ENCODE assay signal across 11 cellular contexts in genomic region chr15:72341361-72341760, GRCh38. TPM values are rescaled to one million over a fixed set of nuclear protein-coding genes. Genes with fewer than 3 reads are reported as not detected.
A peak's percentile ranks its signal among the peaks of the same experiment; 100 is the strongest.
DNase-seq lines count a peak whose midpoint lies in the region; ATAC-seq and TF ChIP-seq lines count a peak whose summit lies in the region.
"Had no signal": no experiment of that assay in that cellular context is flagged by ENCODE, and none has a peak within 500 bp of the region (broad histone marks: within the 10 kb centered on the region; RNA-seq: fewer than 3 reads in every experiment).

No MANE protein-coding gene starts in this region.

- no peak overlapping the region for H3K18ac ChIP-seq in trophoblast cell (ENCODE audit: low read length)

- H3K36me3 Mint-ChIP-seq in chondrocyte (ENCODE audit: low read depth) (peaks cover 17% of the 10 kb centered on the region), natural killer cell (no peaks in the 10 kb centered on the region)

- peaks cover 0 to 6% of the 10 kb centered on the region in 2 experiments for H3K4me1 ChIP-seq in trophoblast cell (ENCODE audit: control insufficient read depth in 1 of 2, insufficient read depth in 2 of 2, low read length in 2 of 2)

- peaks cover 23% of the 10 kb centered on the region for H3K4me1 Mint-ChIP-seq in chondrocyte (ENCODE audit: low read depth)
- no peaks in the 10 kb centered on the region for H3K4me1 Mint-ChIP-seq in natural killer cell

- no peaks in the 10 kb centered on the region for H3K79me1 ChIP-seq in trophoblast cell (ENCODE audit: low read length)

- no peak overlapping the region for H3K27ac ChIP-seq in trophoblast cell (ENCODE audit: low read depth, low read length)

- DNase-seq in NCI-H2171 treated with DMSO at 0.1 percent for 48 hours (lab: John Stamatoyannopoulos, UW) (peak; percentile 24), NCI-H2171 (lab: John Stamatoyannopoulos, UW) (no peak), NCI-H510A (lab: John Stamatoyannopoulos, UW) (peak; percentile 21), chondrocyte (ENCODE audit: low spot score) (no peak), trophoblast cell (no peak), epidermal melanocyte (ENCODE audit: insufficient read length, low spot score) (no peak), natural killer cell (no peak)
- DNase-seq: NCI-H345, T-helper 1 cell had no signal

- no peak overlapping the region for H2BK120ac ChIP-seq in trophoblast cell (ENCODE audit: insufficient read depth, low read length, poor library complexity)

- H4K12ac ChIP-seq in trophoblast cell (ENCODE audit: low read depth, low read length): no peak overlapping the region

- H3K9me3 Mint-ChIP-seq in chondrocyte (ENCODE audit: low read depth) (no peaks in the 10 kb centered on the region), natural killer cell (no peaks in the 10 kb centered on the region)

- no peak overlapping the region for H4K91ac ChIP-seq in trophoblast cell (ENCODE audit: low read depth, low read length)

- no peak overlapping the region for H2AFZ ChIP-seq in trophoblast cell (ENCODE audit: insufficient read depth, low read length, poor library complexity)

- H3K14ac ChIP-seq in trophoblast cell (ENCODE audit: low read length): no peak overlapping the region

- intact Hi-C loops in natural killer cell (cut with micrococcal nuclease): no loop called here

- ATAC-seq in GM19351 (IDR thresholded peaks at IDR 0.05; ENCODE audit: unreplicated experiment) (no peak), natural killer cell (no peak)

- no peaks in the 10 kb centered on the region for H3K79me2 ChIP-seq in trophoblast cell (ENCODE audit: control insufficient read depth, insufficient read depth, low read length, poor library complexity)

- no peaks in the 10 kb centered on the region for H3K27me3 Mint-ChIP-seq in chondrocyte (ENCODE audit: low read depth)
- H3K27me3 Mint-ChIP-seq in natural killer cell (ENCODE audit: low read depth in 2 of 2): no peaks in the 10 kb centered on the region

- H2BK5ac ChIP-seq in trophoblast cell (ENCODE audit: low read depth, low read length, poor library complexity): no peak overlapping the region

- H3K9me3 ChIP-seq in trophoblast cell (ENCODE audit: insufficient read depth, low read depth, low read length): peaks cover 2% of the 10 kb centered on the region

- H2BK12ac ChIP-seq in trophoblast cell (ENCODE audit: low read length): no peak overlapping the region

- H4K8ac ChIP-seq in trophoblast cell (ENCODE audit: low read depth, low read length): no peak overlapping the region

- H3K9ac ChIP-seq in trophoblast cell (ENCODE audit: low read length): no peak overlapping the region

- no peak overlapping the region for H3K4me2 ChIP-seq in trophoblast cell (ENCODE audit: low read length)

- no peak overlapping the region for H3K4me3 ChIP-seq in trophoblast cell (ENCODE audit: low read depth, low read length)

- no peak overlapping the region for H3K4ac ChIP-seq in trophoblast cell (ENCODE audit: low read depth, low read length)

- WGBS in trophoblast cell (ENCODE audit: extremely low coverage, insufficient coverage, insufficient read length): no CpG with 5 or more reads among the region's 6 CpGs

- H3K36me3 ChIP-seq in trophoblast cell (ENCODE audit: control insufficient read depth in 1 of 2, insufficient read depth in 2 of 2, low read length in 2 of 2): peaks cover 16 to 24% of the 10 kb centered on the region in 2 experiments

- H3K27ac Mint-ChIP-seq in chondrocyte (ENCODE audit: unreplicated experiment) (peak overlapping the region; percentile 73), natural killer cell (no peak overlapping the region)

- H3K27me3 ChIP-seq in trophoblast cell (ENCODE audit: insufficient read depth, low read length): no peaks in the 10 kb centered on the region

- peak overlapping the region; percentile 78 for H3K23ac ChIP-seq in trophoblast cell (ENCODE audit: low read length)

- no peak overlapping the region for H2AK5ac ChIP-seq in trophoblast cell (ENCODE audit: low read length)

- TF ChIP-seq CTCF in chondrocyte (IDR thresholded peaks at IDR 0.05) (peak; percentile 47), natural killer cell (IDR thresholded peaks at IDR 0.05) (no peak)

- H3K4me3 Mint-ChIP-seq in chondrocyte (ENCODE audit: unreplicated experiment) (no peak overlapping the region), natural killer cell (no peak overlapping the region)

RNA-seq across cellular contexts. Expression of gene CELF6, which starts 21.4 kb away (rescaled TPM):
- total RNA-seq in chondrocyte: 0.42 to 1.3 TPM in 2 of 3 replicates, not detected in the other
- polyA plus RNA-seq in trophoblast cell (2013): 0.15 and 0.29 TPM in 2 replicates
- 1 to 10 TPM; 2.6 to 3.2 (median 2.8) TPM for total RNA-seq in natural killer cell

RNA-seq across cellular contexts. Expression of gene HEXA, which starts 34.5 kb away (rescaled TPM):
- total RNA-seq in chondrocyte (194 to 221 TPM (median 199 TPM) in 3 replicates), natural killer cell (100 to 1,000 TPM; 154 to 173 (median 172) TPM)
- 84.4 and 86.9 TPM in 2 replicates for polyA plus RNA-seq in trophoblast cell (2013)

RNA-seq across cellular contexts. Expression of gene TMEM202, which starts 56.7 kb away (rescaled TPM):
- total RNA-seq in chondrocyte: not detected in 3 replicates
- polyA plus RNA-seq in trophoblast cell (2013): not detected in 2 replicates
- not detected for total RNA-seq in natural killer cell
- total RNA-seq: glomerular endothelial cell had no signal

Comparison
In these comparisons a context has a peak if more than half of its experiments do, and no peak if none do; other contexts are left out.
1. DNase-seq: peak in NCI-H2171 treated with DMSO at 0.1 percent for 48 hours (single experiment) and NCI-H510A (single experiment); none in NCI-H2171 (single experiment), chondrocyte (single experiment), trophoblast cell (0 of 2), epidermal melanocyte (single experiment) and natural killer cell (single experiment).